Comparison of ENCODE assay signal across 2 cellular contexts in the genomic region with DNA sequence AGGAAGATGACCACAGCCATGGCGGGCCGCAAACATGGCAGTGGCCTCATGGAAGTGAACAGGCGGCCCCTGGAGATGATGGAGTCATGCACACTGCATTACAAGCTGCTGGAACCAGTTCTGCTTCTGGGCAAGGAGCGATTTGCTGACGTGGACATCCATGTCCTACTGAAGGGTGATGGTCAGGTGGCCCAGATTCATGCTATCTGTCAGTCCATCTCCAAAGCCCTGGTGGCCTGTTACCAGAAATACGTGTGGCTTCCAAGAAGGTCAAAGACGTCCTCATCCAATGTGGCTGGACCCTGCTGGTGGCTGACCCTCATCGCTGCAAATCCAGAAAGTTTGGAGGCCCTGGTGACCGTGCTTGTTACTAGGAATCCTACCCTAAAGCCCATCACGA.
TF ChIP-seq lines count a peak whose summit lies in the region.

No MANE protein-coding gene starts in this region.

TF ChIP-seq in HepG2, 621 proteins besides CTCF, POLR2A, EP300 and RAD21:
- TF ChIP-seq, protein P1, sequence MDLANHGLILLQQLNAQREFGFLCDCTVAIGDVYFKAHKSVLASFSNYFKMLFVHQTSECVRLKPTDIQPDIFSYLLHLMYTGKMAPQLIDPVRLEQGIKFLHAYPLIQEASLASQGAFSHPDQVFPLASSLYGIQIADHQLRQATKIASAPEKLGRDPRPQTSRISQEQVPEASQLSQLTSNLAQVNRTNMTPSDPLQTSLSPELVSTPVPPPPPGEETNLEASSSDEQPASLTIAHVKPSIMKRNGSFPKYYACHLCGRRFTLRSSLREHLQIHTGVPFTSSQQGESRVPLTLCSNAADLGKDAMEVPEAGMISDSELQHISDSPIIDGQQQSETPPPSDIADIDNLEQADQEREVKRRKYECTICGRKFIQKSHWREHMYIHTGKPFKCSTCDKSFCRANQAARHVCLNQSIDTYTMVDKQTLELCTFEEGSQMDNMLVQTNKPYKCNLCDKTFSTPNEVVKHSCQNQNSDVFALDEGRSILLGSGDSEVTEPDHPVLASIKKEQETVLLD (CRISPR knock-in tag; IDR thresholded peaks at IDR 0.05; ENCODE audit: low read depth), result no peak
- peak in 1 of 2 experiments; percentile 27; a peak in 1 of 4 replicates for TF ChIP-seq MAFK (conservative IDR thresholded peaks at IDR 0.05 in 1 of 2, IDR thresholded peaks at IDR 0.05 in 1 of 2; ENCODE audit: low read length in 2 of 2)
TF ChIP-seq in HepG2: peak in this region for 1.

TF ChIP-seq in H1, 55 proteins besides CTCF, POLR2A, EP300 and RAD21:
- TF ChIP-seq CBX5 (IDR thresholded peaks at IDR 0.05; ENCODE audit: low read depth, low read length) (no peak), PHF8 (conservative IDR thresholded peaks at IDR 0.05; ENCODE audit: low read depth, low read length) (no peak), RNF2 (IDR thresholded peaks at IDR 0.05; ENCODE audit: borderline replicate concordance, low read depth, low read length, missing control alignments, poor library complexity, severe bottlenecking) (no peak), TAF1 (IDR thresholded peaks at IDR 0.05; ENCODE audit: low read depth, low read length) (no peak), SIN3A (conservative IDR thresholded peaks at IDR 0.05 in 1 of 2, IDR thresholded peaks at IDR 0.05 in 1 of 2; ENCODE audit: low read depth in 1 of 2, low read length in 2 of 2) (no peak), SAP30 (IDR thresholded peaks at IDR 0.05; ENCODE audit: insufficient read depth, insufficient replicate concordance, low read length) (no peak), POLR2AphosphoS5 (IDR thresholded peaks at IDR 0.05; ENCODE audit: low read depth, low read length) (no peak), POU5F1 (IDR thresholded peaks at IDR 0.05; ENCODE audit: low read depth, low read length) (no peak), TAF7 (optimal IDR thresholded peaks at IDR 0.05; ENCODE audit: borderline replicate concordance, low read depth, low read length) (no peak), EGR1 (IDR thresholded peaks at IDR 0.05; ENCODE audit: borderline replicate concordance, low read depth, low read length) (no peak), SUZ12 (IDR thresholded peaks at IDR 0.05; ENCODE audit: low read length) (no peak)
- TF ChIP-seq, protein P2, sequence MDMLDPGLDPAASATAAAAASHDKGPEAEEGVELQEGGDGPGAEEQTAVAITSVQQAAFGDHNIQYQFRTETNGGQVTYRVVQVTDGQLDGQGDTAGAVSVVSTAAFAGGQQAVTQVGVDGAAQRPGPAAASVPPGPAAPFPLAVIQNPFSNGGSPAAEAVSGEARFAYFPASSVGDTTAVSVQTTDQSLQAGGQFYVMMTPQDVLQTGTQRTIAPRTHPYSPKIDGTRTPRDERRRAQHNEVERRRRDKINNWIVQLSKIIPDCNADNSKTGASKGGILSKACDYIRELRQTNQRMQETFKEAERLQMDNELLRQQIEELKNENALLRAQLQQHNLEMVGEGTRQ (IDR thresholded peaks at IDR 0.05; ENCODE audit: low read length), result no peak
- TF ChIP-seq, protein P3, sequence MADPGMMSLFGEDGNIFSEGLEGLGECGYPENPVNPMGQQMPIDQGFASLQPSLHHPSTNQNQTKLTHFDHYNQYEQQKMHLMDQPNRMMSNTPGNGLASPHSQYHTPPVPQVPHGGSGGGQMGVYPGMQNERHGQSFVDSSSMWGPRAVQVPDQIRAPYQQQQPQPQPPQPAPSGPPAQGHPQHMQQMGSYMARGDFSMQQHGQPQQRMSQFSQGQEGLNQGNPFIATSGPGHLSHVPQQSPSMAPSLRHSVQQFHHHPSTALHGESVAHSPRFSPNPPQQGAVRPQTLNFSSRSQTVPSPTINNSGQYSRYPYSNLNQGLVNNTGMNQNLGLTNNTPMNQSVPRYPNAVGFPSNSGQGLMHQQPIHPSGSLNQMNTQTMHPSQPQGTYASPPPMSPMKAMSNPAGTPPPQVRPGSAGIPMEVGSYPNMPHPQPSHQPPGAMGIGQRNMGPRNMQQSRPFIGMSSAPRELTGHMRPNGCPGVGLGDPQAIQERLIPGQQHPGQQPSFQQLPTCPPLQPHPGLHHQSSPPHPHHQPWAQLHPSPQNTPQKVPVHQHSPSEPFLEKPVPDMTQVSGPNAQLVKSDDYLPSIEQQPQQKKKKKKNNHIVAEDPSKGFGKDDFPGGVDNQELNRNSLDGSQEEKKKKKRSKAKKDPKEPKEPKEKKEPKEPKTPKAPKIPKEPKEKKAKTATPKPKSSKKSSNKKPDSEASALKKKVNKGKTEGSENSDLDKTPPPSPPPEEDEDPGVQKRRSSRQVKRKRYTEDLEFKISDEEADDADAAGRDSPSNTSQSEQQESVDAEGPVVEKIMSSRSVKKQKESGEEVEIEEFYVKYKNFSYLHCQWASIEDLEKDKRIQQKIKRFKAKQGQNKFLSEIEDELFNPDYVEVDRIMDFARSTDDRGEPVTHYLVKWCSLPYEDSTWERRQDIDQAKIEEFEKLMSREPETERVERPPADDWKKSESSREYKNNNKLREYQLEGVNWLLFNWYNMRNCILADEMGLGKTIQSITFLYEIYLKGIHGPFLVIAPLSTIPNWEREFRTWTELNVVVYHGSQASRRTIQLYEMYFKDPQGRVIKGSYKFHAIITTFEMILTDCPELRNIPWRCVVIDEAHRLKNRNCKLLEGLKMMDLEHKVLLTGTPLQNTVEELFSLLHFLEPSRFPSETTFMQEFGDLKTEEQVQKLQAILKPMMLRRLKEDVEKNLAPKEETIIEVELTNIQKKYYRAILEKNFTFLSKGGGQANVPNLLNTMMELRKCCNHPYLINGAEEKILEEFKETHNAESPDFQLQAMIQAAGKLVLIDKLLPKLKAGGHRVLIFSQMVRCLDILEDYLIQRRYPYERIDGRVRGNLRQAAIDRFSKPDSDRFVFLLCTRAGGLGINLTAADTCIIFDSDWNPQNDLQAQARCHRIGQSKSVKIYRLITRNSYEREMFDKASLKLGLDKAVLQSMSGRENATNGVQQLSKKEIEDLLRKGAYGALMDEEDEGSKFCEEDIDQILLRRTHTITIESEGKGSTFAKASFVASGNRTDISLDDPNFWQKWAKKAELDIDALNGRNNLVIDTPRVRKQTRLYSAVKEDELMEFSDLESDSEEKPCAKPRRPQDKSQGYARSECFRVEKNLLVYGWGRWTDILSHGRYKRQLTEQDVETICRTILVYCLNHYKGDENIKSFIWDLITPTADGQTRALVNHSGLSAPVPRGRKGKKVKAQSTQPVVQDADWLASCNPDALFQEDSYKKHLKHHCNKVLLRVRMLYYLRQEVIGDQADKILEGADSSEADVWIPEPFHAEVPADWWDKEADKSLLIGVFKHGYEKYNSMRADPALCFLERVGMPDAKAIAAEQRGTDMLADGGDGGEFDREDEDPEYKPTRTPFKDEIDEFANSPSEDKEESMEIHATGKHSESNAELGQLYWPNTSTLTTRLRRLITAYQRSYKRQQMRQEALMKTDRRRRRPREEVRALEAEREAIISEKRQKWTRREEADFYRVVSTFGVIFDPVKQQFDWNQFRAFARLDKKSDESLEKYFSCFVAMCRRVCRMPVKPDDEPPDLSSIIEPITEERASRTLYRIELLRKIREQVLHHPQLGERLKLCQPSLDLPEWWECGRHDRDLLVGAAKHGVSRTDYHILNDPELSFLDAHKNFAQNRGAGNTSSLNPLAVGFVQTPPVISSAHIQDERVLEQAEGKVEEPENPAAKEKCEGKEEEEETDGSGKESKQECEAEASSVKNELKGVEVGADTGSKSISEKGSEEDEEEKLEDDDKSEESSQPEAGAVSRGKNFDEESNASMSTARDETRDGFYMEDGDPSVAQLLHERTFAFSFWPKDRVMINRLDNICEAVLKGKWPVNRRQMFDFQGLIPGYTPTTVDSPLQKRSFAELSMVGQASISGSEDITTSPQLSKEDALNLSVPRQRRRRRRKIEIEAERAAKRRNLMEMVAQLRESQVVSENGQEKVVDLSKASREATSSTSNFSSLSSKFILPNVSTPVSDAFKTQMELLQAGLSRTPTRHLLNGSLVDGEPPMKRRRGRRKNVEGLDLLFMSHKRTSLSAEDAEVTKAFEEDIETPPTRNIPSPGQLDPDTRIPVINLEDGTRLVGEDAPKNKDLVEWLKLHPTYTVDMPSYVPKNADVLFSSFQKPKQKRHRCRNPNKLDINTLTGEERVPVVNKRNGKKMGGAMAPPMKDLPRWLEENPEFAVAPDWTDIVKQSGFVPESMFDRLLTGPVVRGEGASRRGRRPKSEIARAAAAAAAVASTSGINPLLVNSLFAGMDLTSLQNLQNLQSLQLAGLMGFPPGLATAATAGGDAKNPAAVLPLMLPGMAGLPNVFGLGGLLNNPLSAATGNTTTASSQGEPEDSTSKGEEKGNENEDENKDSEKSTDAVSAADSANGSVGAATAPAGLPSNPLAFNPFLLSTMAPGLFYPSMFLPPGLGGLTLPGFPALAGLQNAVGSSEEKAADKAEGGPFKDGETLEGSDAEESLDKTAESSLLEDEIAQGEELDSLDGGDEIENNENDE (IDR thresholded peaks at IDR 0.05; ENCODE audit: insufficient replicate concordance, low read length), result no peak
- TF ChIP-seq, protein P4, sequence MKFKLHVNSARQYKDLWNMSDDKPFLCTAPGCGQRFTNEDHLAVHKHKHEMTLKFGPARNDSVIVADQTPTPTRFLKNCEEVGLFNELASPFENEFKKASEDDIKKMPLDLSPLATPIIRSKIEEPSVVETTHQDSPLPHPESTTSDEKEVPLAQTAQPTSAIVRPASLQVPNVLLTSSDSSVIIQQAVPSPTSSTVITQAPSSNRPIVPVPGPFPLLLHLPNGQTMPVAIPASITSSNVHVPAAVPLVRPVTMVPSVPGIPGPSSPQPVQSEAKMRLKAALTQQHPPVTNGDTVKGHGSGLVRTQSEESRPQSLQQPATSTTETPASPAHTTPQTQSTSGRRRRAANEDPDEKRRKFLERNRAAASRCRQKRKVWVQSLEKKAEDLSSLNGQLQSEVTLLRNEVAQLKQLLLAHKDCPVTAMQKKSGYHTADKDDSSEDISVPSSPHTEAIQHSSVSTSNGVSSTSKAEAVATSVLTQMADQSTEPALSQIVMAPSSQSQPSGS (IDR thresholded peaks at IDR 0.05; ENCODE audit: low read length), result no peak
